ENCODE assay signal across 11 cellular contexts in the genomic region with DNA sequence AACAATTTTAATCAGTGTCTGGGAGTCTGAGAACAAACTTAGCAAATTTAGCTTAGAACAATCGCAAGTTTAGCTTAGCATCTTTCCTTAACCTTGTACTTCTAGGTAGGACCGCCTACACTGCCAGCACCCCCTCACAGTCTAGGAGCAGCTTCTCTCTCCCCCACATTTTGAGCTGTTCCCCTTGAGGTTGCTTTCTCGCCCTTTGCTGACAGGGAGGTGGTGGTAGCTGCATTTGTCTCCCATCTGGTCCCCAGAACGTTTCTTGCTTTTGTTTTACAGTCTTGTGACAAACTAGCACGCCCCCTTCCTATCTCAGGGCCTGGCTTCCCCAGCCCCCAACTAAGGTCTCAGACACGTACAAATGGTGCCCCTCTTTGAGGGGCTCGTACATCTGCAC. TPM values are rescaled to one million over a fixed set of nuclear protein-coding genes. Genes with fewer than 3 reads are reported as not detected.
DNase-seq lines count a peak whose midpoint lies in the region; ATAC-seq and TF ChIP-seq lines count a peak whose summit lies in the region.
"Had no signal": no experiment of that assay in that cellular context is flagged by ENCODE, and none has a peak within 500 bp of the region (broad histone marks: within the 10 kb centered on the region; RNA-seq: fewer than 3 reads in every experiment).

No MANE protein-coding gene starts in this region.

- peaks cover 18% of the 10 kb centered on the region for H3K4me1 Mint-ChIP-seq in GM23338
- H3K4me1 Mint-ChIP-seq in dendritic cell treated with granulocyte-macrophage colony-stimulating factor and Interleukin-4, amounts not matched to agents 40 ng/mL and 50 ng/mL, for 4 days (ENCODE audit: low read depth), result peaks cover 67% of the 10 kb centered on the region

- H3K9me3 ChIP-seq in ovary, result no peaks in the 10 kb centered on the region

- no peaks in the 10 kb centered on the region for H3K79me2 ChIP-seq in GM23338 (replicated peaks; ENCODE audit: insufficient read depth)

- H3K36me3 ChIP-seq in GM23338 (ENCODE audit: insufficient read depth) (no peaks in the 10 kb centered on the region), ovary (no peaks in the 10 kb centered on the region)

- no peaks in the 10 kb centered on the region for H4K20me1 ChIP-seq in GM23338 (replicated peaks; ENCODE audit: insufficient read depth)

- TF ChIP-seq CTCF in GM23338 (conservative IDR thresholded peaks at IDR 0.05; ENCODE audit: low read depth in 2 of 2), result no peak
- no peak for TF ChIP-seq CTCF in ovary (IDR thresholded peaks at IDR 0.05)

- 0 out of 3 replicates have a peak, but pooled peaks have one; percentile 28 for ATAC-seq in GM23338
- ATAC-seq in HG03159 (IDR thresholded peaks at IDR 0.05; ENCODE audit: unreplicated experiment), result no peak
- ATAC-seq in GM19397 (IDR thresholded peaks at IDR 0.05; ENCODE audit: unreplicated experiment), result no peak
- no peak for ATAC-seq in GM18502 (IDR thresholded peaks at IDR 0.05; ENCODE audit: poor library complexity, unreplicated experiment)
- no peak for ATAC-seq in HG03565 (IDR thresholded peaks at IDR 0.05; ENCODE audit: unreplicated experiment)

- H3K27me3 Mint-ChIP-seq in GM23338 (ENCODE audit: insufficient read depth, low read depth, poor library complexity), result no peaks in the 10 kb centered on the region
- H3K27me3 Mint-ChIP-seq in dendritic cell treated with granulocyte-macrophage colony-stimulating factor and Interleukin-4, amounts not matched to agents 40 ng/mL and 50 ng/mL, for 4 days, result no peaks in the 10 kb centered on the region

- H3K27me3 ChIP-seq in GM23338 (ENCODE audit: insufficient read depth) (no peaks in the 10 kb centered on the region), ovary (no peaks in the 10 kb centered on the region)

- intact Hi-C loops in dendritic cell treated with granulocyte-macrophage colony-stimulating factor and Interleukin-4, amounts not matched to agents 40 ng/mL and 50 ng/mL, for 4 days (cut with micrococcal nuclease), result no loop called here
- intact Hi-C loops in ovary (cut with DNase I), result no loop called here

- no peak overlapping the region for H3K4me2 ChIP-seq in GM23338
- H3K4me2 ChIP-seq: KMS-11 had no signal

- H3K27ac ChIP-seq in GM23338 (ENCODE audit: low read depth) (no peak overlapping the region), ovary (peak overlapping the region; percentile 43 to 81)
- H3K27ac ChIP-seq: KMS-11 had no signal

- peak; percentile 39 for DNase-seq in Ammon's horn (ENCODE audit: low spot score)
- DNase-seq in GM23338 (ENCODE audit: low spot score), result no peak
- DNase-seq in ovary, result peak in 2 of 5 donors; percentile 25 to 49
- DNase-seq: GDM1, SIG-M5 had no signal

- WGBS in ovary, 3 donors, result 11 to 15% (median 12%) methylated on average over 7 of the region's 7 CpGs

- H2AFZ ChIP-seq in GM23338, result 0 out of 2 replicates have a peak overlapping the region, but pooled peaks have one; percentile 59

- H3K9me2 ChIP-seq in GM23338 (ENCODE audit: insufficient read depth), result no peaks in the 10 kb centered on the region

- H3K4me3 ChIP-seq in GM23338, result no peak overlapping the region
- no peak overlapping the region for H3K4me3 ChIP-seq in ovary

- H3K36me3 Mint-ChIP-seq in GM23338 (ENCODE audit: low read depth), result no peaks in the 10 kb centered on the region
- peaks cover 23% of the 10 kb centered on the region for H3K36me3 Mint-ChIP-seq in dendritic cell treated with granulocyte-macrophage colony-stimulating factor and Interleukin-4, amounts not matched to agents 40 ng/mL and 50 ng/mL, for 4 days (ENCODE audit: low read depth)

- no peaks in the 10 kb centered on the region; the same call in 1 of the 2 replicates for H3K4me1 ChIP-seq in GM23338 (ENCODE audit: insufficient read depth)
- peaks cover 38% of the 10 kb centered on the region for H3K4me1 ChIP-seq in ovary (ENCODE audit: insufficient read depth)

- no peaks in the 10 kb centered on the region for H3K9me3 Mint-ChIP-seq in GM23338
- no peaks in the 10 kb centered on the region for H3K9me3 Mint-ChIP-seq in dendritic cell treated with granulocyte-macrophage colony-stimulating factor and Interleukin-4, amounts not matched to agents 40 ng/mL and 50 ng/mL, for 4 days

- no peaks in the 10 kb centered on the region for H3F3A ChIP-seq in GM23338 (replicated peaks; ENCODE audit: low read depth)

- no peak overlapping the region; the same call in 1 of the 2 replicates for H3K27ac Mint-ChIP-seq in GM23338
- H3K27ac Mint-ChIP-seq in dendritic cell treated with granulocyte-macrophage colony-stimulating factor and Interleukin-4, amounts not matched to agents 40 ng/mL and 50 ng/mL, for 4 days, result peak overlapping the region; percentile 63

- TF ChIP-seq EP300 in ovary (IDR thresholded peaks at IDR 0.05), result no peak

- no peak overlapping the region for H3K4me3 Mint-ChIP-seq in GM23338
- no peak overlapping the region for H3K4me3 Mint-ChIP-seq in dendritic cell treated with granulocyte-macrophage colony-stimulating factor and Interleukin-4, amounts not matched to agents 40 ng/mL and 50 ng/mL, for 4 days

- TF ChIP-seq POLR2A in ovary (IDR thresholded peaks at IDR 0.05), result no peak

TF ChIP-seq in GM23338, 12 proteins besides CTCF, POLR2A, EP300 and RAD21:
- TF ChIP-seq, protein P1, sequence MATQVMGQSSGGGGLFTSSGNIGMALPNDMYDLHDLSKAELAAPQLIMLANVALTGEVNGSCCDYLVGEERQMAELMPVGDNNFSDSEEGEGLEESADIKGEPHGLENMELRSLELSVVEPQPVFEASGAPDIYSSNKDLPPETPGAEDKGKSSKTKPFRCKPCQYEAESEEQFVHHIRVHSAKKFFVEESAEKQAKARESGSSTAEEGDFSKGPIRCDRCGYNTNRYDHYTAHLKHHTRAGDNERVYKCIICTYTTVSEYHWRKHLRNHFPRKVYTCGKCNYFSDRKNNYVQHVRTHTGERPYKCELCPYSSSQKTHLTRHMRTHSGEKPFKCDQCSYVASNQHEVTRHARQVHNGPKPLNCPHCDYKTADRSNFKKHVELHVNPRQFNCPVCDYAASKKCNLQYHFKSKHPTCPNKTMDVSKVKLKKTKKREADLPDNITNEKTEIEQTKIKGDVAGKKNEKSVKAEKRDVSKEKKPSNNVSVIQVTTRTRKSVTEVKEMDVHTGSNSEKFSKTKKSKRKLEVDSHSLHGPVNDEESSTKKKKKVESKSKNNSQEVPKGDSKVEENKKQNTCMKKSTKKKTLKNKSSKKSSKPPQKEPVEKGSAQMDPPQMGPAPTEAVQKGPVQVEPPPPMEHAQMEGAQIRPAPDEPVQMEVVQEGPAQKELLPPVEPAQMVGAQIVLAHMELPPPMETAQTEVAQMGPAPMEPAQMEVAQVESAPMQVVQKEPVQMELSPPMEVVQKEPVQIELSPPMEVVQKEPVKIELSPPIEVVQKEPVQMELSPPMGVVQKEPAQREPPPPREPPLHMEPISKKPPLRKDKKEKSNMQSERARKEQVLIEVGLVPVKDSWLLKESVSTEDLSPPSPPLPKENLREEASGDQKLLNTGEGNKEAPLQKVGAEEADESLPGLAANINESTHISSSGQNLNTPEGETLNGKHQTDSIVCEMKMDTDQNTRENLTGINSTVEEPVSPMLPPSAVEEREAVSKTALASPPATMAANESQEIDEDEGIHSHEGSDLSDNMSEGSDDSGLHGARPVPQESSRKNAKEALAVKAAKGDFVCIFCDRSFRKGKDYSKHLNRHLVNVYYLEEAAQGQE (IDR thresholded peaks at IDR 0.05; ENCODE audit: unreplicated experiment), result no peak
- no peak for TF ChIP-seq STAT1 (IDR thresholded peaks at IDR 0.05; ENCODE audit: unreplicated experiment)
- TF ChIP-seq CREB1 (CRISPR knock-in tag; IDR thresholded peaks at IDR 0.05; ENCODE audit: low read depth), result no peak

RNA-seq across cellular contexts. Expression of a gene that starts 27.4 kb away (rescaled TPM):
- 3.8 and 6.5 TPM in 2 replicates for total RNA-seq in GM23338 (2014; rRNA removed; shearing (Covaris generic))
- polyA plus RNA-seq in GM23338 (2016; fragmentation: Nextera tagmentation; extraction: Ambion mirVana), result 1.2 and 2.8 TPM in 2 replicates
- total RNA-seq in ovary, result 100 to 1,000 TPM in 1 of 7 donors, 10 to 100 TPM in 6; 36.9 to 106 (median 85.4) TPM
- 10 to 100 TPM; 43.4 to 86.7 TPM for polyA plus RNA-seq in ovary
